In genomic region chr3:167493240-167493639, GRCh38 we compare ENCODE assay signal across 1 cellular context.
TF ChIP-seq lines count a peak whose summit lies in the region.

No MANE protein-coding gene starts in this region.

TF ChIP-seq in GM23338, 12 proteins besides CTCF, POLR2A, EP300 and RAD21 (continued from another document):
- TF ChIP-seq ZNF462 (CRISPR knock-in tag; IDR thresholded peaks at IDR 0.05) (no peak), EZH2phosphoT487 (IDR thresholded peaks at IDR 0.05; ENCODE audit: unreplicated experiment) (no peak), EZH2 (IDR thresholded peaks at IDR 0.05; ENCODE audit: low read depth, unreplicated experiment) (no peak), ZNF331 (CRISPR knock-in tag; IDR thresholded peaks at IDR 0.05; ENCODE audit: low read depth) (no peak), CREB1 (CRISPR knock-in tag; IDR thresholded peaks at IDR 0.05; ENCODE audit: low read depth) (no peak), JUNB (IDR thresholded peaks at IDR 0.05; ENCODE audit: unreplicated experiment) (no peak), STAT1 (IDR thresholded peaks at IDR 0.05; ENCODE audit: unreplicated experiment) (no peak), POLR2AphosphoS5 (IDR thresholded peaks at IDR 0.05; ENCODE audit: low read depth) (no peak)
